In the genomic region with DNA sequence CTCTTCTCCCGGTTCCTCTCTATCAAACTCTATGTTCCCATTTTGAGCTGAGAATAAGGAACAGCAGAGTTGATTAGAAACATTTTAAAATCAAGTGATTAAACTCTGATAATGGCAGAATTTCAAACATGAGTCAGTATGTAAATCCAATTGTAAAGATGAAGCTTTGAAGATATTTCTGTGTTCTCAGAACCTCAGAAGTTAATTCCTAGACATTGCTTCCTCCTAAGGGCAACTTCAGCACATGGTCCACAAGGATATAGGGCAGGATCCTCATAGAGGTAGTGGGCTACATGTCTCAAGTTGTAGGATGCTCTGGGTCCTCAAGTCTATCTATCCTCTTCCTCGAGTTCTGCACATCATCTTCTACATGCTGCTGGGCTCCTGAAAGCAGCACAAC, we compare ENCODE assay signal across 8 cellular contexts. TPM values are rescaled to one million over a fixed set of nuclear protein-coding genes. Genes with fewer than 3 reads are reported as not detected.
DNase-seq lines count a peak whose midpoint lies in the region; ATAC-seq and TF ChIP-seq lines count a peak whose summit lies in the region.

No MANE protein-coding gene starts in this region.

- H3K36me3 ChIP-seq in GM23338 (ENCODE audit: insufficient read depth) (no peaks in the 10 kb centered on the region), trophoblast cell (ENCODE audit: control insufficient read depth in 1 of 2, insufficient read depth in 2 of 2, low read length in 2 of 2) (no peaks in the 10 kb centered on the region)

- no peak overlapping the region for H2BK120ac ChIP-seq in trophoblast cell (ENCODE audit: insufficient read depth, low read length, poor library complexity)

- intact Hi-C loops in activated B cell treated with CpG ODN at 0.5 μM for 24 hours (cut with micrococcal nuclease): loop anchor here (1.0 to 10.0 kb wide), 12 partner anchors 14 to 1114 kb away; a partner anchor contains a TSS

- H2AFZ ChIP-seq in GM23338: no peak overlapping the region
- H2AFZ ChIP-seq in trophoblast cell (ENCODE audit: insufficient read depth, low read length, poor library complexity): no peak overlapping the region

- no peaks in the 10 kb centered on the region for H3F3A ChIP-seq in GM23338 (replicated peaks; ENCODE audit: low read depth)

- H3K79me2 ChIP-seq in GM23338 (replicated peaks; ENCODE audit: insufficient read depth) (no peaks in the 10 kb centered on the region), trophoblast cell (ENCODE audit: control insufficient read depth, insufficient read depth, low read length, poor library complexity) (no peaks in the 10 kb centered on the region)

- H3K27me3 Mint-ChIP-seq in GM23338 (ENCODE audit: insufficient read depth, low read depth, poor library complexity) (peaks cover 3% of the 10 kb centered on the region), activated B cell treated with CpG ODN at 0.5 μM for 24 hours (no peaks in the 10 kb centered on the region), naive B cell (no peaks in the 10 kb centered on the region)

- no peak overlapping the region for H3K27ac Mint-ChIP-seq in GM23338
- no peak overlapping the region for H3K27ac Mint-ChIP-seq in activated B cell treated with CpG ODN at 0.5 μM for 24 hours
- peak overlapping the region in 4 of 6 donors; percentile 93 to 97 (median 95) for H3K27ac Mint-ChIP-seq in naive B cell

- H3K4me3 ChIP-seq in GM23338 (no peak overlapping the region), trophoblast cell (ENCODE audit: low read depth, low read length) (no peak overlapping the region)

- no peak overlapping the region for H2BK12ac ChIP-seq in trophoblast cell (ENCODE audit: low read length)

- no peaks in the 10 kb centered on the region for H4K20me1 ChIP-seq in GM23338 (replicated peaks; ENCODE audit: insufficient read depth)

- DNase-seq in DMS53 (lab: John Stamatoyannopoulos, UW): peak; percentile 67
- DNase-seq in GM23338 (ENCODE audit: low spot score): no peak
- no peak for DNase-seq in activated B cell treated with CpG ODN at 0.5 μM for 24 hours
- no peak for DNase-seq in naive B cell
- no peak for DNase-seq in trophoblast cell
- no peak for DNase-seq in occipital lobe (lab: John Stamatoyannopoulos, UW)
- no peak for DNase-seq in GM03348 (ENCODE audit: low spot score)
- DNase-seq in AG20443 (ENCODE audit: low spot score): no peak

- H3K27ac ChIP-seq in GM23338 (ENCODE audit: low read depth) (no peak overlapping the region), trophoblast cell (ENCODE audit: low read depth, low read length) (no peak overlapping the region)

- H3K23ac ChIP-seq in trophoblast cell (ENCODE audit: low read length): no peak overlapping the region

- H3K27me3 ChIP-seq in GM23338 (ENCODE audit: insufficient read depth) (no peaks in the 10 kb centered on the region), trophoblast cell (ENCODE audit: insufficient read depth, low read length) (no peaks in the 10 kb centered on the region)

- no peak overlapping the region for H3K4ac ChIP-seq in trophoblast cell (ENCODE audit: low read depth, low read length)

- TF ChIP-seq CTCF in GM23338 (conservative IDR thresholded peaks at IDR 0.05; ENCODE audit: low read depth in 2 of 2) (no peak), activated B cell treated with CpG ODN at 0.5 μM for 24 hours (IDR thresholded peaks at IDR 0.05) (no peak)

- H3K4me1 ChIP-seq in GM23338 (ENCODE audit: insufficient read depth) (peaks cover 12% of the 10 kb centered on the region; the same call in 1 of the 2 replicates), trophoblast cell (ENCODE audit: control insufficient read depth in 1 of 2, insufficient read depth in 2 of 2, low read length in 2 of 2) (peaks cover 10% of the 10 kb centered on the region in 2 experiments)

- no peak overlapping the region for H2BK5ac ChIP-seq in trophoblast cell (ENCODE audit: low read depth, low read length, poor library complexity)

- WGBS in trophoblast cell (ENCODE audit: extremely low coverage, insufficient coverage, insufficient read length): no CpG with 5 or more reads among the region's 2 CpGs

- ATAC-seq in GM23338: no peak
- ATAC-seq in activated B cell treated with CpG ODN at 0.5 μM for 24 hours (ENCODE audit: low read depth): peak; percentile 19
- ATAC-seq in naive B cell (ENCODE audit: low read depth in 2 of 2): no peak

- no peak overlapping the region for H2AK5ac ChIP-seq in trophoblast cell (ENCODE audit: low read length)

- H3K4me3 Mint-ChIP-seq in GM23338 (no peak overlapping the region; the same call in 2 of the 3 replicates), activated B cell treated with CpG ODN at 0.5 μM for 24 hours (peak overlapping the region; percentile 71), naive B cell (peak overlapping the region; percentile 1 to 81 (median 40))

- no peak overlapping the region for H3K9ac ChIP-seq in trophoblast cell (ENCODE audit: low read length)

- no peaks in the 10 kb centered on the region for H3K9me3 ChIP-seq in trophoblast cell (ENCODE audit: insufficient read depth, low read depth, low read length)

- no peaks in the 10 kb centered on the region; the same call in 1 of the 3 replicates for H3K36me3 Mint-ChIP-seq in GM23338 (ENCODE audit: low read depth)
- no peaks in the 10 kb centered on the region for H3K36me3 Mint-ChIP-seq in activated B cell treated with CpG ODN at 0.5 μM for 24 hours (ENCODE audit: low read depth)
- no peaks in the 10 kb centered on the region for H3K36me3 Mint-ChIP-seq in naive B cell

- no peak overlapping the region for H3K14ac ChIP-seq in trophoblast cell (ENCODE audit: low read length)

- no peaks in the 10 kb centered on the region for H3K9me3 Mint-ChIP-seq in GM23338
- peaks cover 5% of the 10 kb centered on the region for H3K9me3 Mint-ChIP-seq in activated B cell treated with CpG ODN at 0.5 μM for 24 hours
- peaks cover 0 to 6% (median 3%) of the 10 kb centered on the region in 7 donors for H3K9me3 Mint-ChIP-seq in naive B cell

- 0 out of 2 replicates have a peak overlapping the region, but pooled peaks have one; percentile 11 for H3K4me2 ChIP-seq in GM23338
- no peak overlapping the region for H3K4me2 ChIP-seq in trophoblast cell (ENCODE audit: low read length)

- POLR2A ChIA-PET in activated B cell treated with CpG ODN at 0.5 μM for 24 hours (lab: Charles Lee): interaction anchor here (0.6 to 6.5 kb wide), 13 partner anchors 13 to 1361 kb away, joined by 3 to 102 read pairs (median 6); a partner anchor contains a TSS

- H3K4me1 Mint-ChIP-seq in GM23338 (peaks cover 19% of the 10 kb centered on the region), activated B cell treated with CpG ODN at 0.5 μM for 24 hours (peaks cover 3% of the 10 kb centered on the region), naive B cell (peaks cover under 1 to 18% (median 2%) of the 10 kb centered on the region in 3 donors)

- peaks cover 2% of the 10 kb centered on the region for H3K79me1 ChIP-seq in trophoblast cell (ENCODE audit: low read length)

- no peak overlapping the region for H3K18ac ChIP-seq in trophoblast cell (ENCODE audit: low read length)

- H4K8ac ChIP-seq in trophoblast cell (ENCODE audit: low read depth, low read length): no peak overlapping the region

- H4K12ac ChIP-seq in trophoblast cell (ENCODE audit: low read depth, low read length): no peak overlapping the region

- no peak overlapping the region for H4K91ac ChIP-seq in trophoblast cell (ENCODE audit: low read depth, low read length)

- H3K9me2 ChIP-seq in GM23338 (ENCODE audit: insufficient read depth): peaks cover 24% of the 10 kb centered on the region

- CTCF ChIA-PET in activated B cell treated with CpG ODN at 0.5 μM for 24 hours (lab: Charles Lee): interaction anchor here (0.6 to 2.1 kb wide), 9 partner anchors 11 to 487 kb away, joined by 3 to 12 read pairs (median 5); no protein-coding TSS in a partner anchor

TF ChIP-seq in GM23338, 12 proteins besides CTCF, POLR2A, EP300 and RAD21:
- TF ChIP-seq CREB1 (CRISPR knock-in tag; IDR thresholded peaks at IDR 0.05; ENCODE audit: low read depth): no peak
TF ChIP-seq in GM23338: peak in this region for 0.

RNA-seq across cellular contexts. Expression of a gene that starts 46.3 kb away (rescaled TPM):
- total RNA-seq in GM23338 (2014; rRNA removed; shearing (Covaris generic)): 13.2 and 16.5 TPM in 2 replicates
- polyA plus RNA-seq in GM23338 (2016; fragmentation: Nextera tagmentation; extraction: Ambion mirVana): 12.1 and 13.2 TPM in 2 replicates
- 1.9 and 2.1 TPM in 2 replicates for total RNA-seq in activated B cell treated with CpG ODN at 0.5 μM for 24 hours
- polyA plus RNA-seq in naive B cell (ENCODE audit: low read depth in 6 of 6): 1 to 10 TPM in 3 of 6 donors, under 1 TPM in 3; 0.14 to 1.8 (median 1.1) TPM
- polyA plus RNA-seq in trophoblast cell (2013): 13.0 and 13.9 TPM in 2 replicates
- total RNA-seq in occipital lobe: 5.9 TPM

Comparison
In these comparisons a context has a peak if more than half of its experiments do, and no peak if none do; other contexts are left out.
1. H3K27ac Mint-ChIP-seq: peak in naive B cell (4 of 6); none in GM23338 (single experiment) and activated B cell treated with CpG ODN at 0.5 μM for 24 hours (single experiment).